27 cellular contexts compared by ENCODE assay signal in genomic region chr3:171358891-171359218, GRCh38.
DNase-seq lines count a peak whose midpoint lies in the region; ATAC-seq, FAIRE-seq and TF ChIP-seq lines count a peak whose summit lies in the region.
"Had no signal": no experiment of that assay in that cellular context is flagged by ENCODE, and none has a peak within 500 bp of the region (broad histone marks: within the 10 kb centered on the region; RNA-seq: fewer than 3 reads in every experiment).

No MANE protein-coding gene starts in this region.

- DNase-seq in DMS53 (lab: John Stamatoyannopoulos, UW) (peak; percentile 14), DMS53 treated with DMSO at 0.1 percent for 48 hours (lab: John Stamatoyannopoulos, UW; ENCODE audit: unreplicated experiment) (no peak), IMR-90 (no peak), K562 (ENCODE audit: extremely low read depth in 1 of 4, low spot score in 3 of 4) (no peak), posterior cingulate gyrus (no peak)
- no peak for DNase-seq in activated CD4-positive, CD25-positive, alpha-beta regulatory T cell (lab: John Stamatoyannopoulos, UW)
- DNase-seq: activated CD4-positive, alpha-beta T cell treated with anti-CD3 and anti-CD28 coated beads for 1 hour; activated CD8-positive, alpha-beta memory T cell treated with anti-CD3 and anti-CD28 coated beads for 24 hours; activated naive CD8-positive, alpha-beta T cell treated with anti-CD3 and anti-CD28 coated beads for 36 hours; activated T-cell treated with anti-CD3 and anti-CD28 coated beads, Interleukin-2, amount 50 U/mL, for 72 hours; body of pancreas; COR-L47; Kasumi-1; kidney; NCI-H1417 treated with DMSO at 0.1 percent for 48 hours; NCI-H2171 treated with DMSO at 0.1 percent for 48 hours; NCI-H748 treated with DMSO at 0.1 percent for 48 hours; spleen; stimulated activated CD4-positive, alpha-beta T cell treated with anti-CD3 and anti-CD28 coated beads, Interleukin-4, amount 100 ng/mL, for 4 hours; T1000 had no signal

- H3K27me3 Mint-ChIP-seq in nephron (ENCODE audit: low read depth) = peaks cover 11% of the 10 kb centered on the region
- H3K27me3 Mint-ChIP-seq: activated naive CD8-positive, alpha-beta T cell treated with anti-CD3 and anti-CD28 coated beads for 36 hours had no signal

- no peak overlapping the region for H3K14ac ChIP-seq in IMR-90 (replicated peaks; ENCODE audit: low read depth, low read length)

- H3K4me2 ChIP-seq in IMR-90 (ENCODE audit: low read depth, low read length) (no peak overlapping the region), K562 (ENCODE audit: insufficient read depth, low read length) (no peak overlapping the region)

- TF ChIP-seq CTCF in IMR-90 (conservative IDR thresholded peaks at IDR 0.05; ENCODE audit: low read depth, low read length) = no peak
- no peak for TF ChIP-seq CTCF in K562 (IDR thresholded peaks at IDR 0.05 in 2 of 3, conservative IDR thresholded peaks at IDR 0.05 in 1 of 3; ENCODE audit: insufficient read depth in 2 of 3, low read depth in 1 of 3, low read length in 3 of 3)
- no peak for TF ChIP-seq CTCF in nephron (IDR thresholded peaks at IDR 0.05; ENCODE audit: unreplicated experiment in 3 of 3)

- no peaks in the 10 kb centered on the region for H3K9me3 Mint-ChIP-seq in nephron
- H3K9me3 Mint-ChIP-seq: activated naive CD8-positive, alpha-beta T cell treated with anti-CD3 and anti-CD28 coated beads for 36 hours; activated T-cell treated with anti-CD3 and anti-CD28 coated beads, Interleukin-2, amount 50 U/mL, for 72 hours had no signal

- no peak overlapping the region for H3K56ac ChIP-seq in IMR-90 (ENCODE audit: extremely low read depth, insufficient read depth, low read length)

- CTCF ChIA-PET in IMR-90 (lab: Yijun Ruan, JAX) (no interaction called here), K562 (lab: Yijun Ruan, JAX; ENCODE audit: low intra/inter-chr PET ratio) (no interaction called here)

- H4K20me1 ChIP-seq in IMR-90 (ENCODE audit: insufficient read depth, low read length) (no peaks in the 10 kb centered on the region), K562 (replicated peaks; ENCODE audit: control insufficient read depth, insufficient read depth, low read length) (0 out of 2 replicates have a peak, but pooled peaks cover 4% of the 10 kb centered on the region)

- H4K8ac ChIP-seq in IMR-90 (ENCODE audit: low read depth in 2 of 2, low read length in 2 of 2) = no peak overlapping the region

- intact Hi-C loops in IMR-90 (cut with micrococcal nuclease) (no loop called here), K562 (cut with micrococcal nuclease) (no loop called here), posterior cingulate gyrus (cut with DNase I) (no loop called here)

- H3K4me3 Mint-ChIP-seq in nephron = no peak overlapping the region
- H3K4me3 Mint-ChIP-seq: activated naive CD8-positive, alpha-beta T cell treated with anti-CD3 and anti-CD28 coated beads for 36 hours; activated T-cell treated with anti-CD3 and anti-CD28 coated beads, Interleukin-2, amount 50 U/mL, for 72 hours had no signal

- H3K23ac ChIP-seq in IMR-90 (ENCODE audit: low read depth, low read length) = no peak overlapping the region

- H3K18ac ChIP-seq in IMR-90 (ENCODE audit: low read depth, low read length) = no peak overlapping the region

- H3K27me3 ChIP-seq in IMR-90 (ENCODE audit: control insufficient read depth, insufficient read depth, low read length) (no peaks in the 10 kb centered on the region), K562 (ENCODE audit: control insufficient read depth in 2 of 2, insufficient read depth in 2 of 2, low read length in 2 of 2) (no peaks in the 10 kb centered on the region)
- H3K27me3 ChIP-seq: body of pancreas, spleen had no signal

- H3K4me1 Mint-ChIP-seq in nephron = peaks cover 34% of the 10 kb centered on the region

- FAIRE-seq in K562 (lab: Jason Lieb, UNC) = no peak
- FAIRE-seq: colon, endometrium, kidney had no signal

- H3K79me1 ChIP-seq in IMR-90 (ENCODE audit: low read depth in 1 of 2, low read length in 2 of 2) = no peaks in the 10 kb centered on the region

- no CpG with 5 or more reads among the region's 2 CpGs for WGBS in IMR-90 (ENCODE audit: extremely low coverage in 2 of 2, insufficient read length in 1 of 2), 2 experiments
- 26% methylated on average over 2 of the region's 2 CpGs for WGBS in K562 (ENCODE audit: insufficient coverage, low coverage, missing lambda C conversion rate)

- TF ChIP-seq POLR2A in IMR-90 (IDR thresholded peaks at IDR 0.05; ENCODE audit: low read depth, low read length) (no peak), K562 (conservative IDR thresholded peaks at IDR 0.05) (no peak)

- ATAC-seq in IMR-90 (ENCODE audit: low read depth) (no peak), K562 (no peak), GM21360 (IDR thresholded peaks at IDR 0.05; ENCODE audit: unreplicated experiment) (no peak)
- ATAC-seq: activated T-cell treated with anti-CD3 and anti-CD28 coated beads, Interleukin-2, amount 50 U/mL, for 72 hours; body of pancreas; HCT116 had no signal

- H3K4me1 ChIP-seq in IMR-90 (ENCODE audit: control insufficient read depth, insufficient read depth, low read length) (no peaks in the 10 kb centered on the region), K562 (replicated peaks in 1 of 2; ENCODE audit: control insufficient read depth in 2 of 2, insufficient read depth in 2 of 2, low read length in 2 of 2) (peaks cover 0 to 17% of the 10 kb centered on the region in 2 experiments; a peak in 4 of 5 replicates)
- H3K4me1 ChIP-seq: spleen had no signal

- BruUV-seq in IMR-90 (replicated peaks; lab: Mats Ljungman, UMichigan) (no TSS peak), K562 (replicated peaks; lab: Mats Ljungman, UMichigan) (no TSS peak)

- in situ Hi-C loops in IMR-90 (cut with MboI; ENCODE audit: low sequenced_read_pairs) (no loop called here), K562 (cut with MboI) (no loop called here)

- H3K4me3 ChIP-seq in IMR-90 (ENCODE audit: insufficient read depth, low read depth, low read length) (no peak overlapping the region), K562 (no peak overlapping the region)
- H3K4me3 ChIP-seq: body of pancreas, SK-N-MC, spleen had no signal

- no peak overlapping the region for H2BK20ac ChIP-seq in IMR-90 (ENCODE audit: low read depth, low read length)

- no peak overlapping the region for H2BK120ac ChIP-seq in IMR-90 (ENCODE audit: low read depth, low read length)

- H3K9me3 ChIP-seq in IMR-90 (ENCODE audit: control insufficient read depth, insufficient read depth, low read length) (no peaks in the 10 kb centered on the region), K562 (replicated peaks; ENCODE audit: control insufficient read depth, insufficient read depth, low read depth, low read length) (no peaks in the 10 kb centered on the region)
- H3K9me3 ChIP-seq: body of pancreas, spleen had no signal

- H2BK15ac ChIP-seq in IMR-90 (ENCODE audit: low read depth, low read length) = no peak overlapping the region

- dilution Hi-C loops in IMR-90 (cut with HindIII; ENCODE audit: low sequenced_read_pairs, unreplicated experiment) = no loop called here

- POLR2A ChIA-PET in IMR-90 (lab: Charles Lee; ENCODE audit: unreplicated experiment) (no interaction called here), K562 (lab: Yijun Ruan, JAX) (interaction anchor here (0.7 kb wide), 1 partner anchor 79 kb away, joined by 3 read pairs; no protein-coding TSS in a partner anchor)

- H2BK5ac ChIP-seq in IMR-90 (ENCODE audit: low read depth, low read length, poor library complexity, severe bottlenecking) = no peak overlapping the region

- no peak overlapping the region for H4K91ac ChIP-seq in IMR-90 (ENCODE audit: insufficient read depth, low read depth, low read length)

- no peak overlapping the region for H3K4ac ChIP-seq in IMR-90 (ENCODE audit: low read depth, low read length)

- H2AK9ac ChIP-seq in IMR-90 (replicated peaks; ENCODE audit: low read depth, low read length, poor library complexity) = no peak overlapping the region

- H3K79me2 ChIP-seq in K562 (ENCODE audit: control insufficient read depth, insufficient read depth, low read length) = peaks cover 12% of the 10 kb centered on the region; the same call in 1 of the 3 replicates

- H4K5ac ChIP-seq in IMR-90 (ENCODE audit: low read depth, low read length) = no peak overlapping the region

- no peak overlapping the region for H2AK5ac ChIP-seq in IMR-90 (ENCODE audit: low read depth, low read length)

- TF ChIP-seq EP300 in K562 (IDR thresholded peaks at IDR 0.05; ENCODE audit: low read length) = no peak

- no peak overlapping the region for H3K9ac ChIP-seq in IMR-90 (ENCODE audit: low read depth, low read length)
- no peak overlapping the region for H3K9ac ChIP-seq in K562 (ENCODE audit: insufficient read depth in 1 of 2, low read depth in 2 of 2, low read length in 2 of 2)

- H3K27ac ChIP-seq in IMR-90 (ENCODE audit: insufficient read depth, low read length) (no peak overlapping the region), K562 (ENCODE audit: extremely low read depth, low read depth, low read length) (no peak overlapping the region)
- H3K27ac ChIP-seq: 22Rv1, body of pancreas, SK-N-MC, spleen had no signal

- H3K27ac Mint-ChIP-seq in nephron = peak overlapping the region in 2 of 3 experiments; percentile 27 to 33
- H3K27ac Mint-ChIP-seq: activated naive CD8-positive, alpha-beta T cell treated with anti-CD3 and anti-CD28 coated beads for 36 hours; activated T-cell treated with anti-CD3 and anti-CD28 coated beads, Interleukin-2, amount 50 U/mL, for 72 hours had no signal

- no peaks in the 10 kb centered on the region for H3K36me3 Mint-ChIP-seq in nephron (ENCODE audit: low read depth)

- no peaks in the 10 kb centered on the region for H3K36me3 ChIP-seq in IMR-90 (ENCODE audit: control insufficient read depth, insufficient read depth, low read length)
- no peaks in the 10 kb centered on the region for H3K36me3 ChIP-seq in K562 (ENCODE audit: control insufficient read depth, insufficient read depth, low read length)
- H3K36me3 ChIP-seq: spleen had no signal

- no peak overlapping the region for H2AFZ ChIP-seq in IMR-90 (replicated peaks; ENCODE audit: low read length, poor library complexity)
- no peak overlapping the region for H2AFZ ChIP-seq in K562 (ENCODE audit: low read depth, low read length)

- 0 out of 2 replicates have a peak, but pooled peaks cover 3% of the 10 kb centered on the region for H3K9me1 ChIP-seq in IMR-90 (ENCODE audit: insufficient read depth, low read length)
- no peaks in the 10 kb centered on the region for H3K9me1 ChIP-seq in K562 (ENCODE audit: control insufficient read depth, insufficient read depth, low read length)

- TF ChIP-seq RAD21 in IMR-90 (IDR thresholded peaks at IDR 0.05; ENCODE audit: low read length) = no peak
- TF ChIP-seq RAD21 in K562 (CRISPR knock-in tag; conservative IDR thresholded peaks at IDR 0.05 in 1 of 2, IDR thresholded peaks at IDR 0.05 in 1 of 2) = no peak

TF ChIP-seq in IMR-90, 13 proteins besides CTCF, POLR2A, EP300 and RAD21:
- no peak for TF ChIP-seq SMC3 (IDR thresholded peaks at IDR 0.05; ENCODE audit: low read depth, low read length)
- TF ChIP-seq CEBPB (IDR thresholded peaks at IDR 0.05; ENCODE audit: low read depth, low read length) = peak; percentile 44; the same call in 1 of the 2 replicates
